8 cellular contexts compared by ENCODE assay signal in genomic region chr11:117177534-117178209, GRCh38.
DNase-seq lines count a peak whose midpoint lies in the region; ATAC-seq and TF ChIP-seq lines count a peak whose summit lies in the region.

No MANE protein-coding gene starts in this region.

- no peak for TF ChIP-seq CTCF in GM12865 (IDR thresholded peaks at IDR 0.05; ENCODE audit: insufficient read depth, low read depth, low read length, missing control alignments)
- TF ChIP-seq CTCF in WI38 (IDR thresholded peaks at IDR 0.05; ENCODE audit: low read depth, low read length), result no peak
- TF ChIP-seq CTCF in fibroblast of pulmonary artery (IDR thresholded peaks at IDR 0.05; ENCODE audit: low read length, missing control alignments), result no peak
- no peak for TF ChIP-seq CTCF in retinal pigment epithelial cell (conservative IDR thresholded peaks at IDR 0.05; ENCODE audit: low read depth, low read length)

- intact Hi-C loops in posterior cingulate gyrus (cut with DNase I), result loop anchor here (5.0 kb wide), 1 partner anchor 35 kb away; the partner anchor contains the start of gene PAFAH1B2

- DNase-seq in GM12865 (ENCODE audit: low read depth) (no peak), fibroblast of pulmonary artery (ENCODE audit: low read depth) (no peak), retinal pigment epithelial cell (ENCODE audit: low read depth) (no peak), posterior cingulate gyrus (no peak)

- H3K4me3 ChIP-seq in GM12865 (ENCODE audit: low read depth, low read length) (peak overlapping the region; percentile 88; the same call in 1 of the 2 replicates), WI38 (ENCODE audit: low read depth, low read length) (peak overlapping the region; percentile 80), fibroblast of pulmonary artery (replicated peaks; ENCODE audit: low read depth, low read length) (peak overlapping the region; percentile 83), retinal pigment epithelial cell (ENCODE audit: low read length) (peak overlapping the region; percentile 77)

- ATAC-seq in GM18907 (IDR thresholded peaks at IDR 0.05; ENCODE audit: unreplicated experiment) (no peak), HG03378 (IDR thresholded peaks at IDR 0.05; ENCODE audit: unreplicated experiment) (no peak), HG03469 (IDR thresholded peaks at IDR 0.05; ENCODE audit: unreplicated experiment) (no peak)
